Comparison of ENCODE assay signal across 1 cellular context in genomic region chr15:66077320-66077663, GRCh38.
TF ChIP-seq lines count a peak whose summit lies in the region.

No MANE protein-coding gene starts in this region.

TF ChIP-seq in H1, 55 proteins besides CTCF, POLR2A, EP300 and RAD21 (continued from another document):
- TF ChIP-seq CHD7 (IDR thresholded peaks at IDR 0.05; ENCODE audit: insufficient replicate concordance, low read length) (no peak), YY1 (IDR thresholded peaks at IDR 0.05; ENCODE audit: low read depth, low read length) (no peak), SP4 (IDR thresholded peaks at IDR 0.05; ENCODE audit: low read length) (no peak), RBBP5 (IDR thresholded peaks at IDR 0.05; ENCODE audit: borderline replicate concordance, low read depth, low read length) (no peak)
